Comparison of ENCODE assay signal across 9 cellular contexts in the genomic region with DNA sequence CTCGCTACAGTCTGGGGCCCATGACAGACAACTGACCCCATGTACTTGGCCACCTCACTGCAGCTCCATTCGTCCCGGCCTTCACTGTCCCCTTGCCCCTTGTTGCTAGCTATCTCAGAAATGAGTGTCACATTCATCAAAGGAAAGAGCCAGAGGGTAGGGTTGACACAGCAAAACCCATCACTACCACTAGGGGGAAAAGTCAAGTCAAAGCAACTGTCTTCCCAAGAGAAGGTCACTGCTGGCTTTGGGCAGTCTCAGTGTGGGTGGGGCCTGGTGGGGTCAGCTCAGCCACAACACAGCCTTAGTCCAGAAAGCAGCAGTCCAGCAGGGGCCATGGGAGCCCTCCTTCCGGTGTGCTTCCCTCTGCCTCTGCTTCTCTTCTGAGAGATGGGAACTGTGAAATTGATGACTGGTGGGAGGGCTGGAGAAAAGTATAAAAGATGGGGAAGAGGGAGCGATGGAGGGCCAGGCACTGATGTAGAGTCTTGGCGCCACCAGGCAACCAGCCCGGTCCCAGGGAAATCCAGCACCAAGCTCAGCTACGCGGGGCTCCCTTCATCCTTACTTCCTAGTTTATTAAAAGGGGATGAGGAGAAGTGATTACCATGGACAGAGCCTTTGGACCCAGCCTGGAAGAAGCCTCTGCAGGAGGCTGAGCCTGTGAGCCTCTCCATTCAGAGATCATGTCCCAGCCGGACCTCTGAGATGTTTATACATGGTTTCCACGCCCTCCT. TPM values are rescaled to one million over a fixed set of nuclear protein-coding genes. Genes with fewer than 3 reads are reported as not detected.
A peak's percentile ranks its signal among the peaks of the same experiment; 100 is the strongest.
DNase-seq lines count a peak whose midpoint lies in the region; ATAC-seq and TF ChIP-seq lines count a peak whose summit lies in the region.
"Had no signal": no experiment of that assay in that cellular context is flagged by ENCODE, and none has a peak within 500 bp of the region (broad histone marks: within the 10 kb centered on the region; RNA-seq: fewer than 3 reads in every experiment).

No MANE protein-coding gene starts in this region.

- H3F3A ChIP-seq in DOHH2 (ENCODE audit: control insufficient read depth, insufficient read depth): no peaks in the 10 kb centered on the region

- H4K20me1 ChIP-seq in DOHH2 (ENCODE audit: control insufficient read depth, insufficient read depth, low read depth, low read length): no peaks in the 10 kb centered on the region

- H3K4me3 ChIP-seq in DOHH2 (ENCODE audit: low read length): no peak overlapping the region
- H3K4me3 ChIP-seq in HL-60 (replicated peaks; ENCODE audit: insufficient read depth, low read length): no peak overlapping the region
- no peak overlapping the region for H3K4me3 ChIP-seq in naive thymus-derived CD4-positive, alpha-beta T cell (ENCODE audit: low read length)

- H3K9me3 Mint-ChIP-seq in activated T-helper 17 cell treated with anti-CD3 and anti-CD28 coated beads, Interleukin-2, amount 50 U/mL, for 72 hours: no peaks in the 10 kb centered on the region
- no peaks in the 10 kb centered on the region for H3K9me3 Mint-ChIP-seq in naive thymus-derived CD4-positive, alpha-beta T cell
- H3K9me3 Mint-ChIP-seq: naive thymus-derived CD8-positive, alpha-beta T cell had no signal

- H3K79me2 ChIP-seq in DOHH2 (ENCODE audit: control insufficient read depth, low read length): no peaks in the 10 kb centered on the region

- H3K9me2 ChIP-seq in DOHH2 (replicated peaks; ENCODE audit: control insufficient read depth, low read length): no peaks in the 10 kb centered on the region

- TF ChIP-seq CTCF in DOHH2 (IDR thresholded peaks at IDR 0.05; ENCODE audit: low read depth, low read length, poor library complexity, severe bottlenecking) (peak; percentile 73), HL-60 (IDR thresholded peaks at IDR 0.05; ENCODE audit: insufficient read depth, low read length) (peak; percentile 15)

- POLR2A ChIA-PET in naive thymus-derived CD4-positive, alpha-beta T cell (lab: Charles Lee): no interaction called here

- no peaks in the 10 kb centered on the region for H3K36me3 ChIP-seq in DOHH2 (ENCODE audit: control insufficient read depth, low read length)
- no peaks in the 10 kb centered on the region for H3K36me3 ChIP-seq in naive thymus-derived CD4-positive, alpha-beta T cell (ENCODE audit: control insufficient read depth in 2 of 3, insufficient read depth in 3 of 3, low read length in 3 of 3)

- H3K27me3 Mint-ChIP-seq in activated T-helper 17 cell treated with anti-CD3 and anti-CD28 coated beads, Interleukin-2, amount 50 U/mL, for 72 hours: no peaks in the 10 kb centered on the region
- peaks cover 0 to 9% (median 0%) of the 10 kb centered on the region in 5 donors for H3K27me3 Mint-ChIP-seq in naive thymus-derived CD4-positive, alpha-beta T cell
- H3K27me3 Mint-ChIP-seq: naive thymus-derived CD8-positive, alpha-beta T cell had no signal

- intact Hi-C loops in naive thymus-derived CD4-positive, alpha-beta T cell (cut with micrococcal nuclease): loop anchor here in 1 of 2 donors (5.0 kb wide), 1 partner anchor 59 kb away; the partner anchor contains the start of gene PLXNA4

- H3K4me1 ChIP-seq in DOHH2 (ENCODE audit: control insufficient read depth, low read length): no peaks in the 10 kb centered on the region
- no peaks in the 10 kb centered on the region for H3K4me1 ChIP-seq in naive thymus-derived CD4-positive, alpha-beta T cell (ENCODE audit: control insufficient read depth in 2 of 2, insufficient read depth in 2 of 2, low read length in 2 of 2)

- no peaks in the 10 kb centered on the region for H3K36me3 Mint-ChIP-seq in activated T-helper 17 cell treated with anti-CD3 and anti-CD28 coated beads, Interleukin-2, amount 50 U/mL, for 72 hours (ENCODE audit: low read depth)
- H3K36me3 Mint-ChIP-seq in naive thymus-derived CD4-positive, alpha-beta T cell: peaks cover 0 to 19% (median 0%) of the 10 kb centered on the region in 5 donors
- H3K36me3 Mint-ChIP-seq: naive thymus-derived CD8-positive, alpha-beta T cell had no signal

- ATAC-seq in activated T-helper 17 cell treated with anti-CD3 and anti-CD28 coated beads, Interleukin-2, amount 50 U/mL, for 72 hours (replicated peaks): peak; percentile 42
- peak; percentile 45 for ATAC-seq in naive thymus-derived CD4-positive, alpha-beta T cell
- no peak for ATAC-seq in GM19455 (IDR thresholded peaks at IDR 0.05; ENCODE audit: unreplicated experiment)
- no peak for ATAC-seq in HG02973 (IDR thresholded peaks at IDR 0.05; ENCODE audit: unreplicated experiment)
- no peak for ATAC-seq in HG03045 (IDR thresholded peaks at IDR 0.05; ENCODE audit: unreplicated experiment)
- ATAC-seq: naive thymus-derived CD8-positive, alpha-beta T cell had no signal

- no peaks in the 10 kb centered on the region for H3K4me1 Mint-ChIP-seq in activated T-helper 17 cell treated with anti-CD3 and anti-CD28 coated beads, Interleukin-2, amount 50 U/mL, for 72 hours
- peaks cover 0 to 36% (median 0%) of the 10 kb centered on the region in 7 donors for H3K4me1 Mint-ChIP-seq in naive thymus-derived CD4-positive, alpha-beta T cell

- peak overlapping the region; percentile 29 for H3K27ac Mint-ChIP-seq in activated T-helper 17 cell treated with anti-CD3 and anti-CD28 coated beads, Interleukin-2, amount 50 U/mL, for 72 hours
- no peak overlapping the region for H3K27ac Mint-ChIP-seq in naive thymus-derived CD4-positive, alpha-beta T cell

- H3K4me3 Mint-ChIP-seq in activated T-helper 17 cell treated with anti-CD3 and anti-CD28 coated beads, Interleukin-2, amount 50 U/mL, for 72 hours: no peak overlapping the region
- no peak overlapping the region for H3K4me3 Mint-ChIP-seq in naive thymus-derived CD4-positive, alpha-beta T cell
- H3K4me3 Mint-ChIP-seq: naive thymus-derived CD8-positive, alpha-beta T cell had no signal

- H3K27ac ChIP-seq in DOHH2 (ENCODE audit: low read depth, low read length) (no peak overlapping the region), HL-60 (replicated peaks) (no peak overlapping the region)
- no peak overlapping the region for H3K27ac ChIP-seq in naive thymus-derived CD4-positive, alpha-beta T cell (ENCODE audit: low read depth, low read length)

- DNase-seq in HL-60 (ENCODE audit: low read depth in 1 of 2, low spot score in 1 of 2) (peak in 1 of 2 experiments; percentile 14), NOMO-1 treated with DMSO at 0.1 percent for 48 hours (lab: John Stamatoyannopoulos, UW; ENCODE audit: unreplicated experiment) (no peak)
- DNase-seq in naive thymus-derived CD4-positive, alpha-beta T cell: peak in 2 of 9 donors; percentile 4 to 8

- H3K27me3 ChIP-seq in DOHH2 (ENCODE audit: control insufficient read depth, low read length): no peaks in the 10 kb centered on the region
- H3K27me3 ChIP-seq in HL-60 (ENCODE audit: insufficient read depth, poor library complexity, severe bottlenecking): no peaks in the 10 kb centered on the region
- H3K27me3 ChIP-seq in naive thymus-derived CD4-positive, alpha-beta T cell (ENCODE audit: control insufficient read depth in 2 of 2, insufficient read depth in 2 of 2, low read length in 2 of 2): no peaks in the 10 kb centered on the region

- H3K4me2 ChIP-seq in DOHH2 (ENCODE audit: low read length): no peak overlapping the region

- H3K9me3 ChIP-seq in DOHH2 (ENCODE audit: control insufficient read depth, insufficient read depth, low read length): no peaks in the 10 kb centered on the region
- H3K9me3 ChIP-seq in naive thymus-derived CD4-positive, alpha-beta T cell (ENCODE audit: control insufficient read depth in 2 of 3, low read length in 3 of 3): no peaks in the 10 kb centered on the region

- CTCF ChIA-PET in naive thymus-derived CD4-positive, alpha-beta T cell (lab: Charles Lee): interaction anchor here (1.2 kb wide), 1 partner anchor 39 kb away, joined by 3 read pairs; no protein-coding TSS in a partner anchor

RNA-seq across cellular contexts. Expression of gene PLXNA4, which starts 58.0 kb away (rescaled TPM):
- total RNA-seq in activated T-helper 17 cell treated with anti-CD3 and anti-CD28 coated beads, Interleukin-2, amount 50 U/mL, for 72 hours: 1 to 10 TPM; 1.4 to 2.3 TPM
- total RNA-seq in naive thymus-derived CD4-positive, alpha-beta T cell: 10 to 100 TPM in 1 of 5 experiments, 1 to 10 TPM in 2, under 1 TPM in 2; 0.05 to 31.6 (median 3.3) TPM
- polyA plus RNA-seq in naive thymus-derived CD4-positive, alpha-beta T cell: 1 to 10 TPM in 1 of 2 donors, under 1 TPM in 1; 0.24 to 1.1 TPM

Comparison
In these comparisons a context has a peak if more than half of its experiments do, and no peak if none do; other contexts are left out.
1. ATAC-seq: peak in activated T-helper 17 cell treated with anti-CD3 and anti-CD28 coated beads, Interleukin-2, amount 50 U/mL, for 72 hours (single experiment) and naive thymus-derived CD4-positive, alpha-beta T cell (single experiment); none in GM19455 (single experiment), HG02973 (single experiment) and HG03045 (single experiment).